17 cellular contexts compared by ENCODE assay signal in genomic region chr6:126041516-126042447, GRCh38. TPM values are rescaled to one million over a fixed set of nuclear protein-coding genes. Genes with fewer than 3 reads are reported as not detected.
DNase-seq lines count a peak whose midpoint lies in the region; ATAC-seq and TF ChIP-seq lines count a peak whose summit lies in the region.
"Had no signal": no experiment of that assay in that cellular context is flagged by ENCODE, and none has a peak within 500 bp of the region (broad histone marks: within the 10 kb centered on the region; RNA-seq: fewer than 3 reads in every experiment).

No MANE protein-coding gene starts in this region.

- H3K9me3 ChIP-seq in thoracic aorta, result no peaks in the 10 kb centered on the region
- H3K9me3 ChIP-seq: Peyer's patch had no signal

- peak; percentile 43 for DNase-seq in HFF-Myc (ENCODE audit: extremely low read depth, low read depth)
- DNase-seq in brain microvascular endothelial cell, result no peak
- peak; percentile 15 for DNase-seq in left kidney (ENCODE audit: low read depth, low spot score)
- no peak for DNase-seq in thoracic aorta (ENCODE audit: low spot score)
- no peak for DNase-seq in GM19238 (ENCODE audit: insufficient read length, low spot score)
- no peak for DNase-seq in NCI-H146 (lab: John Stamatoyannopoulos, UW)
- DNase-seq: activated CD4-positive, alpha-beta T cell treated with anti-CD3 and anti-CD28 coated beads, Interleukin-2, amount 50 U/mL, for 48 hours; activated naive CD8-positive, alpha-beta T cell treated with anti-CD3 and anti-CD28 coated beads, Interleukin-2, amount 10 ng/mL, durations not matched to agents 7 days and 5 days; activated T-cell treated with anti-CD3 and anti-CD28 coated beads, Interleukin-2, amount 50 U/mL, for 4 hours; glutamatergic neuron; Karpas-422; kidney; NCI-H1436 treated with DMSO at 0.1 percent for 48 hours; NCI-H524 treated with DMSO at 0.1 percent for 48 hours; Peyer's patch had no signal

- TF ChIP-seq CTCF in HFF-Myc (IDR thresholded peaks at IDR 0.05; ENCODE audit: low read depth, low read length, missing control alignments) (no peak), brain microvascular endothelial cell (IDR thresholded peaks at IDR 0.05; ENCODE audit: low read depth, low read length, missing control alignments) (no peak), thoracic aorta (IDR thresholded peaks at IDR 0.05) (no peak)

- ATAC-seq in thoracic aorta (ENCODE audit: insufficient number of reproducible peaks, low FRiP score, low read depth) (no peak), HG02759 (IDR thresholded peaks at IDR 0.05; ENCODE audit: unreplicated experiment) (no peak), HG02970 (IDR thresholded peaks at IDR 0.05; ENCODE audit: low FRiP score, unreplicated experiment) (no peak)
- ATAC-seq: activated T-cell treated with anti-CD3 and anti-CD28 coated beads, Interleukin-2, amount 50 U/mL, for 4 hours had no signal

- H3K27ac ChIP-seq in brain microvascular endothelial cell, result peak overlapping the region; percentile 71
- peak overlapping the region; percentile 62 to 70 for H3K27ac ChIP-seq in thoracic aorta

- H3K36me3 ChIP-seq in brain microvascular endothelial cell (replicated peaks) (no peaks in the 10 kb centered on the region), thoracic aorta (peaks cover under 1% of the 10 kb centered on the region)

- H3K4me3 ChIP-seq in HFF-Myc (replicated peaks; ENCODE audit: low read depth, low read length) (no peak overlapping the region), brain microvascular endothelial cell (ENCODE audit: low read depth, low read length) (no peak overlapping the region), thoracic aorta (no peak overlapping the region)
- H3K4me3 ChIP-seq: Peyer's patch had no signal

- H3K4me1 ChIP-seq in thoracic aorta (ENCODE audit: control insufficient read depth in 1 of 2, low read depth in 2 of 2), result peaks cover 30 to 40% of the 10 kb centered on the region in 2 donors

- in situ Hi-C loops in brain microvascular endothelial cell (cut with HindIII; ENCODE audit: low pct_ligation_motif_present, low sequenced_read_pairs), result no loop called here

- H3K27me3 ChIP-seq in brain microvascular endothelial cell (replicated peaks), result no peaks in the 10 kb centered on the region
- H3K27me3 ChIP-seq in thoracic aorta (replicated peaks; ENCODE audit: insufficient read depth), result no peaks in the 10 kb centered on the region
- H3K27me3 ChIP-seq: Peyer's patch had no signal

RNA-seq across cellular contexts. Expression of gene TRMT11, which starts 55.4 kb away (rescaled TPM):
- total RNA-seq in thoracic aorta, result 10 to 100 TPM; 33.6 to 54.0 TPM

Comparison
In these comparisons a context has a peak if more than half of its experiments do, and no peak if none do; other contexts are left out.
1. DNase-seq: peak in HFF-Myc (single experiment) and left kidney (single experiment); none in brain microvascular endothelial cell (single experiment), thoracic aorta (single experiment), GM19238 (single experiment) and NCI-H146 (single experiment).